In the genomic region with DNA sequence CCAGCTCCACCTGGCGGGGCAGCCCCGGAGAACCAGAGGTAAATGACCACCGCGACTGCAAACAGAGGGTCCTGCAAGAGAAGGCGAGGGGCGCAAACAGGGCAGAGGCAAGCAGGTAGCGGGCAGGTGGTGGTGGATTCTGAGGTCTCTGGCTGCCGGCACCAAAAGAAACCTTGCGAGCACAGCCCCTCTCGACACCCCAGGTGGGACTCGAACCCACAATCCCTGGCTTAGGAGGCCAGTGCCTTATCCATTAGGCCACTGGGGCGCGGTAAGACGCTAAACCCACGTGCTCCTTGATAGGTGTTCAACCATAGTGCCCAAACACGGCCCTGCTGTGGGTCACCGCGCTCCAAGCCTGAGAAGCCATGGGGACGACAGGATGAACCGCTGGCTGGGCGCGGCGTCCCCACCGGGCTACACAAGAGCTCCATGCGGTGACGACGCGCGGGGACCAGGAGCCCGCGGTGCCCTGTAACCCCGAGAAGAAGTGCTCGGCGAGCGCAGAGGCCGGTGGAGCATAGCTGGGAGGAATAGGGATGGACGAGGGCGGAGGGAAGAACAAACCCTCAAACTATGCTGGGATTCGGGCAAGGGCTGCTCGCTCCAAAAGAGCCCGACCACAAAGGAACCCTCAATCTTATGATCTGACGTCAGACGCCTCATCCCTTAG, we compare ENCODE assay signal across 8 cellular contexts. TPM values are rescaled to one million over a fixed set of nuclear protein-coding genes. Genes with fewer than 3 reads are reported as not detected.
DNase-seq lines count a peak whose midpoint lies in the region; ATAC-seq and TF ChIP-seq lines count a peak whose summit lies in the region.

No MANE protein-coding gene starts in this region.

- TF ChIP-seq CTCF in KMS-11 (conservative IDR thresholded peaks at IDR 0.05; ENCODE audit: low read depth, low read length) (0 out of 2 replicates have a peak, but pooled peaks have one; percentile 14), Peyer's patch (IDR thresholded peaks at IDR 0.05) (peak in 2 of 6 experiments; percentile 10 to 33)

- H4K20me1 ChIP-seq in KMS-11 (ENCODE audit: insufficient read depth) = no peaks in the 10 kb centered on the region

- no peaks in the 10 kb centered on the region for H3K9me3 Mint-ChIP-seq in activated T-helper 1 cell treated with anti-CD3 and anti-CD28 coated beads, Interleukin-12 subunit alpha, Interleukin-12 subunit beta, Interleukin-2, Interleukin-4 antibody, amounts not matched to agents 30 ng/mL and 10 ng/mL and 1 ng/mL, durations not matched to agents 14 hours and 24 hours and 36 hours
- H3K9me3 Mint-ChIP-seq in naive B cell = peaks cover 0 to 9% (median 3%) of the 10 kb centered on the region in 7 donors

- H3K27ac Mint-ChIP-seq in activated T-helper 1 cell treated with anti-CD3 and anti-CD28 coated beads, Interleukin-12 subunit alpha, Interleukin-12 subunit beta, Interleukin-2, Interleukin-4 antibody, amounts not matched to agents 30 ng/mL and 10 ng/mL and 1 ng/mL, durations not matched to agents 14 hours and 24 hours and 36 hours = peak overlapping the region; percentile 94
- H3K27ac Mint-ChIP-seq in naive B cell = peak overlapping the region; percentile 93 to 100 (median 98)

- H3K27me3 Mint-ChIP-seq in activated T-helper 1 cell treated with anti-CD3 and anti-CD28 coated beads, Interleukin-12 subunit alpha, Interleukin-12 subunit beta, Interleukin-2, Interleukin-4 antibody, amounts not matched to agents 30 ng/mL and 10 ng/mL and 1 ng/mL, durations not matched to agents 14 hours and 24 hours and 36 hours (ENCODE audit: insufficient read depth) = peaks cover 10% of the 10 kb centered on the region
- H3K27me3 Mint-ChIP-seq in naive B cell = peaks cover 0 to 5% (median 3%) of the 10 kb centered on the region in 3 donors

- H3K4me1 ChIP-seq in KMS-11 (ENCODE audit: low read depth, poor library complexity, severe bottlenecking) (peaks cover 24% of the 10 kb centered on the region), Peyer's patch (peaks cover 0 to 39% (median 5%) of the 10 kb centered on the region in 4 donors)

- no peak for TF ChIP-seq POLR2A in Peyer's patch (IDR thresholded peaks at IDR 0.05)

- DNase-seq in COLO668 (lab: John Stamatoyannopoulos, UW; ENCODE audit: unreplicated experiment) = peak; percentile 83
- peak; percentile 83 to 93 (median 85) for DNase-seq in Peyer's patch
- DNase-seq in activated T-helper 1 cell treated with anti-CD3 and anti-CD28 coated beads, Interleukin-12 subunit alpha, Interleukin-12 subunit beta, Interleukin-2, Interleukin-4 antibody, amounts not matched to agents 30 ng/mL and 10 ng/mL and 1 ng/mL, durations not matched to agents 14 hours and 24 hours and 36 hours (ENCODE audit: low spot score) = peak; percentile 79
- peak; percentile 89 for DNase-seq in fibroblast of gingiva (ENCODE audit: low read depth)
- DNase-seq in naive B cell = peak; percentile 68
- peak; percentile 64 to 70 for DNase-seq in stimulated activated CD8-positive, alpha-beta memory T cell treated with anti-CD3 and anti-CD28 coated beads, Interleukin-7, amount 100 ng/mL, for 4 hours (ENCODE audit: low read depth in 2 of 2)

- H3K36me3 ChIP-seq in KMS-11 (ENCODE audit: insufficient read depth) (no peaks in the 10 kb centered on the region), Peyer's patch (peaks cover 0 to 14% (median 0%) of the 10 kb centered on the region in 3 donors)

- H3K27me3 ChIP-seq in KMS-11 (ENCODE audit: insufficient read depth, low read depth) = no peaks in the 10 kb centered on the region
- H3K27me3 ChIP-seq in Peyer's patch = no peaks in the 10 kb centered on the region

- peak overlapping the region; percentile 70 for H2AFZ ChIP-seq in KMS-11 (ENCODE audit: low read depth)

- peak overlapping the region; percentile 95 for H3K4me2 ChIP-seq in KMS-11

- H3K27ac ChIP-seq in KMS-11 (peak overlapping the region; percentile 90), Peyer's patch (peak overlapping the region; percentile 61 to 89 (median 72))

- H3K4me3 ChIP-seq in KMS-11 (IDR thresholded peaks at IDR 0.05; ENCODE audit: insufficient read depth, low read depth, low read length) (no peak overlapping the region), Peyer's patch (peak overlapping the region; percentile 42 to 74 (median 56))

- H3K36me3 Mint-ChIP-seq in activated T-helper 1 cell treated with anti-CD3 and anti-CD28 coated beads, Interleukin-12 subunit alpha, Interleukin-12 subunit beta, Interleukin-2, Interleukin-4 antibody, amounts not matched to agents 30 ng/mL and 10 ng/mL and 1 ng/mL, durations not matched to agents 14 hours and 24 hours and 36 hours (ENCODE audit: low read depth) = peaks cover 7% of the 10 kb centered on the region
- peaks cover under 1 to 7% of the 10 kb centered on the region in 2 donors for H3K36me3 Mint-ChIP-seq in naive B cell

- ATAC-seq in GM21529 (IDR thresholded peaks at IDR 0.05; ENCODE audit: unreplicated experiment) (peak; percentile 60), naive B cell (ENCODE audit: low read depth in 2 of 2) (peak; percentile 56 to 65)

- H3K4me3 Mint-ChIP-seq in activated T-helper 1 cell treated with anti-CD3 and anti-CD28 coated beads, Interleukin-12 subunit alpha, Interleukin-12 subunit beta, Interleukin-2, Interleukin-4 antibody, amounts not matched to agents 30 ng/mL and 10 ng/mL and 1 ng/mL, durations not matched to agents 14 hours and 24 hours and 36 hours = peak overlapping the region; percentile 93
- peak overlapping the region; percentile 90 to 99 (median 96) for H3K4me3 Mint-ChIP-seq in naive B cell

- H3K9ac ChIP-seq in KMS-11 = peak overlapping the region; percentile 95

- no peaks in the 10 kb centered on the region for H3K9me3 ChIP-seq in Peyer's patch

- peaks cover 52% of the 10 kb centered on the region for H3K4me1 Mint-ChIP-seq in activated T-helper 1 cell treated with anti-CD3 and anti-CD28 coated beads, Interleukin-12 subunit alpha, Interleukin-12 subunit beta, Interleukin-2, Interleukin-4 antibody, amounts not matched to agents 30 ng/mL and 10 ng/mL and 1 ng/mL, durations not matched to agents 14 hours and 24 hours and 36 hours (ENCODE audit: low read depth)
- H3K4me1 Mint-ChIP-seq in naive B cell = peaks cover 35 to 39% (median 36%) of the 10 kb centered on the region in 3 donors

- intact Hi-C loops in activated T-helper 1 cell treated with anti-CD3 and anti-CD28 coated beads, Interleukin-12 subunit alpha, Interleukin-12 subunit beta, Interleukin-2, Interleukin-4 antibody, amounts not matched to agents 30 ng/mL and 10 ng/mL and 1 ng/mL, durations not matched to agents 14 hours and 24 hours and 36 hours (cut with micrococcal nuclease) = loop anchor here (5.0 to 10.0 kb wide), 2 partner anchors 162 to 290 kb away; a partner anchor contains a TSS

- H3K79me2 ChIP-seq in KMS-11 (ENCODE audit: insufficient read depth, low read depth) = no peaks in the 10 kb centered on the region

RNA-seq across cellular contexts. Expression of a gene that starts 12.4 kb away (rescaled TPM):
- 100 to 1,000 TPM; 202 to 302 (median 247) TPM for total RNA-seq in Peyer's patch
- total RNA-seq in activated T-helper 1 cell treated with anti-CD3 and anti-CD28 coated beads, Interleukin-12 subunit alpha, Interleukin-12 subunit beta, Interleukin-2, Interleukin-4 antibody, amounts not matched to agents 30 ng/mL and 10 ng/mL and 1 ng/mL, durations not matched to agents 14 hours and 24 hours and 36 hours = 152 and 165 TPM in 2 replicates
- 100 to 1,000 TPM; 191 to 306 (median 269) TPM for polyA plus RNA-seq in naive B cell (ENCODE audit: low read depth in 6 of 6)

RNA-seq across cellular contexts. Expression of a gene that starts 12.7 kb away (rescaled TPM):
- 10 to 100 TPM; 14.9 to 23.5 (median 20.4) TPM for total RNA-seq in Peyer's patch
- total RNA-seq in activated T-helper 1 cell treated with anti-CD3 and anti-CD28 coated beads, Interleukin-12 subunit alpha, Interleukin-12 subunit beta, Interleukin-2, Interleukin-4 antibody, amounts not matched to agents 30 ng/mL and 10 ng/mL and 1 ng/mL, durations not matched to agents 14 hours and 24 hours and 36 hours = 21.2 and 22.6 TPM in 2 replicates
- 1 to 10 TPM; 2.9 to 9.8 (median 4.8) TPM for polyA plus RNA-seq in naive B cell (ENCODE audit: low read depth in 6 of 6)

RNA-seq across cellular contexts. Expression of a gene that starts 21.9 kb away (rescaled TPM):
- 10 to 100 TPM; 17.3 to 42.7 (median 32.2) TPM for total RNA-seq in Peyer's patch
- 77.8 and 78.1 TPM in 2 replicates for total RNA-seq in activated T-helper 1 cell treated with anti-CD3 and anti-CD28 coated beads, Interleukin-12 subunit alpha, Interleukin-12 subunit beta, Interleukin-2, Interleukin-4 antibody, amounts not matched to agents 30 ng/mL and 10 ng/mL and 1 ng/mL, durations not matched to agents 14 hours and 24 hours and 36 hours
- 10 to 100 TPM; 32.4 to 47.3 (median 39.6) TPM for polyA plus RNA-seq in naive B cell (ENCODE audit: low read depth in 6 of 6)

RNA-seq across cellular contexts. Expression of a gene that starts 46.9 kb away (rescaled TPM):
- 10 to 100 TPM in 3 of 4 donors, 1 to 10 TPM in 1; 7.4 to 80.7 (median 53.9) TPM for total RNA-seq in Peyer's patch
- total RNA-seq in activated T-helper 1 cell treated with anti-CD3 and anti-CD28 coated beads, Interleukin-12 subunit alpha, Interleukin-12 subunit beta, Interleukin-2, Interleukin-4 antibody, amounts not matched to agents 30 ng/mL and 10 ng/mL and 1 ng/mL, durations not matched to agents 14 hours and 24 hours and 36 hours = 1.1 and 1.3 TPM in 2 replicates
- polyA plus RNA-seq in naive B cell (ENCODE audit: low read depth in 6 of 6) = not detected

RNA-seq across cellular contexts. Expression of a gene that starts 53.4 kb away (rescaled TPM):
- 100 to 1,000 TPM in 3 of 4 donors, 10 to 100 TPM in 1; 47.9 to 211 (median 147) TPM for total RNA-seq in Peyer's patch
- 5.5 and 7.2 TPM in 2 replicates for total RNA-seq in activated T-helper 1 cell treated with anti-CD3 and anti-CD28 coated beads, Interleukin-12 subunit alpha, Interleukin-12 subunit beta, Interleukin-2, Interleukin-4 antibody, amounts not matched to agents 30 ng/mL and 10 ng/mL and 1 ng/mL, durations not matched to agents 14 hours and 24 hours and 36 hours
- 1 to 10 TPM; 1.1 to 4.0 (median 2.1) TPM for polyA plus RNA-seq in naive B cell (ENCODE audit: low read depth in 6 of 6)
